Comparison of ENCODE assay signal across 8 cellular contexts in genomic region chr5:156402387-156402921, GRCh38.
A peak's percentile ranks its signal among the peaks of the same experiment; 100 is the strongest.
DNase-seq lines count a peak whose midpoint lies in the region; ATAC-seq and TF ChIP-seq lines count a peak whose summit lies in the region.

No MANE protein-coding gene starts in this region.

- TF ChIP-seq EP300 in sigmoid colon (IDR thresholded peaks at IDR 0.05): no peak

- H3K27me3 Mint-ChIP-seq in activated naive CD4-positive, alpha-beta T cell treated with anti-CD3 and anti-CD28 coated beads for 36 hours (ENCODE audit: low read depth): peaks cover 8% of the 10 kb centered on the region

- H3K9me3 ChIP-seq in sigmoid colon: no peaks in the 10 kb centered on the region

- H3K4me3 Mint-ChIP-seq in activated naive CD4-positive, alpha-beta T cell treated with anti-CD3 and anti-CD28 coated beads for 36 hours: no peak overlapping the region

- CTCF ChIA-PET in activated naive CD4-positive, alpha-beta T cell treated with anti-CD3 and anti-CD28 coated beads for 36 hours (lab: Charles Lee): interaction anchor here (0.7 kb wide), 1 partner anchor 48 kb away, joined by 3 read pairs; no protein-coding TSS in a partner anchor

- DNase-seq in NCI-H1436 treated with DMSO at 0.1 percent for 48 hours (lab: John Stamatoyannopoulos, UW): peak; percentile 47
- peak; percentile 78 for DNase-seq in activated naive CD4-positive, alpha-beta T cell treated with anti-CD3 and anti-CD28 coated beads for 36 hours
- peak; percentile 4 to 5 for DNase-seq in stimulated activated CD4-positive, alpha-beta T cell treated with anti-CD3 and anti-CD28 coated beads, Interleukin-4, amount 100 ng/mL, for 4 hours
- no peak for DNase-seq in dorsolateral prefrontal cortex
- no peak for DNase-seq in sigmoid colon
- DNase-seq in NCI-H774 (lab: John Stamatoyannopoulos, UW): no peak

- no peak for TF ChIP-seq POLR2A in sigmoid colon (IDR thresholded peaks at IDR 0.05)

- H3K36me3 ChIP-seq in sigmoid colon: no peaks in the 10 kb centered on the region

- 69 to 73% methylated on average over 8 of the region's 8 CpGs for WGBS in sigmoid colon, 2 donors

- peaks cover 0 to 31% (median 14%) of the 10 kb centered on the region in 4 donors for H3K4me1 ChIP-seq in sigmoid colon

- TF ChIP-seq CTCF in dorsolateral prefrontal cortex (IDR thresholded peaks at IDR 0.05 in 54 of 56, conservative IDR thresholded peaks at IDR 0.05 in 2 of 56; ENCODE audit: low read depth in 1 of 56, partially characterized antibody in 56 of 56): no peak
- TF ChIP-seq CTCF in sigmoid colon (IDR thresholded peaks at IDR 0.05): no peak

- H3K27ac ChIP-seq in dorsolateral prefrontal cortex (peak overlapping the region in 15 of 59 donors; percentile 1 to 51 (median 25)), sigmoid colon (no peak overlapping the region)

- no peaks in the 10 kb centered on the region for H3K9me3 Mint-ChIP-seq in activated naive CD4-positive, alpha-beta T cell treated with anti-CD3 and anti-CD28 coated beads for 36 hours

- H3K4me1 Mint-ChIP-seq in activated naive CD4-positive, alpha-beta T cell treated with anti-CD3 and anti-CD28 coated beads for 36 hours (ENCODE audit: low read depth): peaks cover 12% of the 10 kb centered on the region

- ATAC-seq in GM18502 (IDR thresholded peaks at IDR 0.05; ENCODE audit: poor library complexity, unreplicated experiment) (peak; percentile 98), GM21786 (IDR thresholded peaks at IDR 0.05; ENCODE audit: unreplicated experiment) (peak; percentile 98)

- no peaks in the 10 kb centered on the region for H3K36me3 Mint-ChIP-seq in activated naive CD4-positive, alpha-beta T cell treated with anti-CD3 and anti-CD28 coated beads for 36 hours (ENCODE audit: low read depth)

- H3K4me3 ChIP-seq in dorsolateral prefrontal cortex (no peak overlapping the region), sigmoid colon (no peak overlapping the region)

- H3K27me3 ChIP-seq in dorsolateral prefrontal cortex (no peaks in the 10 kb centered on the region), sigmoid colon (no peaks in the 10 kb centered on the region)

- intact Hi-C loops in activated naive CD4-positive, alpha-beta T cell treated with anti-CD3 and anti-CD28 coated beads for 36 hours (cut with micrococcal nuclease): loop anchor here (1.0 to 10.0 kb wide), 6 partner anchors 70 to 732 kb away; partner anchors contain the start of gene HAVCR2
- intact Hi-C loops in dorsolateral prefrontal cortex (cut with DNase I) (no loop called here), sigmoid colon (cut with DNase I) (no loop called here)

- no peak overlapping the region for H3K27ac Mint-ChIP-seq in activated naive CD4-positive, alpha-beta T cell treated with anti-CD3 and anti-CD28 coated beads for 36 hours

Comparison
In these comparisons a context has a peak if more than half of its experiments do, and no peak if none do; other contexts are left out.
1. DNase-seq: peak in NCI-H1436 treated with DMSO at 0.1 percent for 48 hours (single experiment), activated naive CD4-positive, alpha-beta T cell treated with anti-CD3 and anti-CD28 coated beads for 36 hours (single experiment) and stimulated activated CD4-positive, alpha-beta T cell treated with anti-CD3 and anti-CD28 coated beads, Interleukin-4, amount 100 ng/mL, for 4 hours (2 of 2); none in dorsolateral prefrontal cortex (0 of 10), sigmoid colon (single experiment) and NCI-H774 (single experiment).